ENCODE assay signal across 1 cellular context in genomic region chr1:44780583-44781121, GRCh38.
TF ChIP-seq lines count a peak whose summit lies in the region.

No MANE protein-coding gene starts in this region.

TF ChIP-seq in A549, 52 proteins besides CTCF, POLR2A, EP300 and RAD21 (continued from another document):
- TF ChIP-seq PBX3 (IDR thresholded peaks at IDR 0.05) (no peak), CBX2 (IDR thresholded peaks at IDR 0.05; ENCODE audit: borderline replicate concordance, low read depth) (no peak), HDAC2 (IDR thresholded peaks at IDR 0.05) (no peak), MAFK (IDR thresholded peaks at IDR 0.05; ENCODE audit: partially characterized antibody) (no peak)
TF ChIP-seq in A549: peak in this region for 1.
